Comparison of ENCODE assay signal across 8 cellular contexts in the genomic region with DNA sequence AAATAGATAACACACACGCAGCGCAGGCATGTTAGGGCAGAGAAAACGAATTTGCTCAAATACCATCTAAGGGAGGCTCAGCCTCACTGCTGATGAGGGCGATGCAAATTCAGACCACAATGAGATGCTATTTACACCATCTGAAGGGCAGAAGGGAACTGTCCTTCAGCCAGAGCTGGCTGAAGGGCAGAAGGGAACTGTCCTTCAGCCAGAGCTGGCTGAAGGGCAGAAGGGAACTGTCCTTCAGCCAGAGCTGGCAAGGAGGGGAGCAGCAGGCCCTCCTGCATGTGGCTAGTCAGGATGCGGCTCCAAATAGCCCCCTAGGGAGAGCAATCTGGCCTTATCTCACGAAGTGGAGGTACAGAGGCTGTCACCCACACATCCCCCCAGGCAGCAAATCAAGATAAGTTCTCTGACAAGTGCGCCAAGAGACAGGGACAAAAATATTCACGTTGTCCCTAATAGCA. TPM values are rescaled to one million over a fixed set of nuclear protein-coding genes. Genes with fewer than 3 reads are reported as not detected.
DNase-seq lines count a peak whose midpoint lies in the region; ATAC-seq, FAIRE-seq and TF ChIP-seq lines count a peak whose summit lies in the region.

No MANE protein-coding gene starts in this region.

- H3K9ac ChIP-seq in BLaER1 treated with 17β-estradiol and CSF1 and Interleukin-3, amounts not matched to agents 10 nM and 100 nM: peak overlapping the region; percentile 76 to 100 (median 87); a peak in 21 of 22 replicates
- H3K9ac ChIP-seq in astrocyte (ENCODE audit: low read length): no peak overlapping the region

- H3K79me2 ChIP-seq in astrocyte (ENCODE audit: insufficient read depth, low read length): no peaks in the 10 kb centered on the region

- H3K4me1 Mint-ChIP-seq in astrocyte (ENCODE audit: low read depth, unreplicated experiment) (peaks cover 4% of the 10 kb centered on the region), mesothelial cell of epicardium (peaks cover 15% of the 10 kb centered on the region)

- H3K27me3 ChIP-seq in BLaER1 treated with 17β-estradiol and CSF1 and Interleukin-3, amounts not matched to agents 10 nM and 100 nM: no peaks in the 10 kb centered on the region
- H3K27me3 ChIP-seq in astrocyte (ENCODE audit: insufficient read depth, low read length) (no peaks in the 10 kb centered on the region), SJCRH30 (no peaks in the 10 kb centered on the region)

- DNase-seq in astrocyte (ENCODE audit: low read depth) (no peak), mesothelial cell of epicardium (ENCODE audit: low spot score in 2 of 2, unreplicated experiment in 2 of 2) (no peak), GM03348 (ENCODE audit: low spot score) (no peak), SJCRH30 (no peak), NCI-H510A treated with DMSO at 0.1 percent for 48 hours (lab: John Stamatoyannopoulos, UW) (no peak)

- H3K27ac Mint-ChIP-seq in astrocyte (ENCODE audit: unreplicated experiment) (peak overlapping the region; percentile 84), mesothelial cell of epicardium (peak overlapping the region; percentile 95)

- ATAC-seq in GM19372 (IDR thresholded peaks at IDR 0.05; ENCODE audit: low read depth, unreplicated experiment) (peak; percentile 63), HG03442 (IDR thresholded peaks at IDR 0.05; ENCODE audit: unreplicated experiment) (peak; percentile 71)

- no peak for FAIRE-seq in astrocyte (lab: Jason Lieb, UNC)

- H3K36me3 ChIP-seq in BLaER1 treated with 17β-estradiol and CSF1 and Interleukin-3, amounts not matched to agents 10 nM and 100 nM: no peaks in the 10 kb centered on the region
- H3K36me3 ChIP-seq in astrocyte (ENCODE audit: insufficient read depth, low read length): no peaks in the 10 kb centered on the region
- H3K36me3 ChIP-seq in SJCRH30: no peaks in the 10 kb centered on the region

- peak overlapping the region; percentile 87 to 98 (median 95) for H3K4me2 ChIP-seq in BLaER1 treated with 17β-estradiol and CSF1 and Interleukin-3, amounts not matched to agents 10 nM and 100 nM
- H3K4me2 ChIP-seq in astrocyte (ENCODE audit: low read length): peak overlapping the region; percentile 89

- no peak overlapping the region for H3K4me3 Mint-ChIP-seq in astrocyte (ENCODE audit: unreplicated experiment)
- peak overlapping the region; percentile 60 for H3K4me3 Mint-ChIP-seq in mesothelial cell of epicardium

- TF ChIP-seq CTCF in astrocyte (IDR thresholded peaks at IDR 0.05; ENCODE audit: insufficient read depth, low read depth, low read length): no peak
- TF ChIP-seq CTCF in mesothelial cell of epicardium (IDR thresholded peaks at IDR 0.05; ENCODE audit: unreplicated experiment): no peak

- no peaks in the 10 kb centered on the region for H3K9me3 ChIP-seq in BLaER1 treated with 17β-estradiol and CSF1 and Interleukin-3, amounts not matched to agents 10 nM and 100 nM (replicated peaks in 1 of 11)
- no peaks in the 10 kb centered on the region for H3K9me3 ChIP-seq in astrocyte (ENCODE audit: insufficient read depth, low read depth, low read length)
- no peaks in the 10 kb centered on the region for H3K9me3 ChIP-seq in SJCRH30 (replicated peaks)

- no peaks in the 10 kb centered on the region for H3K9me3 Mint-ChIP-seq in astrocyte (ENCODE audit: unreplicated experiment)
- H3K9me3 Mint-ChIP-seq in mesothelial cell of epicardium: no peaks in the 10 kb centered on the region

- peaks cover 86 to 97% (median 94%) of the 10 kb centered on the region in 10 experiments for H3K4me1 ChIP-seq in BLaER1 treated with 17β-estradiol and CSF1 and Interleukin-3, amounts not matched to agents 10 nM and 100 nM
- H3K4me1 ChIP-seq in astrocyte (ENCODE audit: insufficient read depth, low read length) (no peaks in the 10 kb centered on the region), SJCRH30 (peaks cover 8% of the 10 kb centered on the region; the same call in 1 of the 2 replicates)

- H2AFZ ChIP-seq in astrocyte (ENCODE audit: low read depth, low read length): peak overlapping the region; percentile 3

- H3K36me3 Mint-ChIP-seq in astrocyte (ENCODE audit: low read depth, unreplicated experiment) (no peaks in the 10 kb centered on the region), mesothelial cell of epicardium (no peaks in the 10 kb centered on the region)

- peak overlapping the region; percentile 70 to 100 (median 100) for H3K27ac ChIP-seq in BLaER1 treated with 17β-estradiol and CSF1 and Interleukin-3, amounts not matched to agents 10 nM and 100 nM
- no peak overlapping the region for H3K27ac ChIP-seq in astrocyte (ENCODE audit: low read depth, low read length)
- H3K27ac ChIP-seq in SJCRH30: no peak overlapping the region

- H4K20me1 ChIP-seq in BLaER1 treated with 17β-estradiol and CSF1 and Interleukin-3, amounts not matched to agents 10 nM and 100 nM: no peaks in the 10 kb centered on the region
- H4K20me1 ChIP-seq in astrocyte (ENCODE audit: insufficient read depth, low read length): no peaks in the 10 kb centered on the region

- H3K27me3 Mint-ChIP-seq in astrocyte (ENCODE audit: low read depth, unreplicated experiment): no peaks in the 10 kb centered on the region
- no peaks in the 10 kb centered on the region for H3K27me3 Mint-ChIP-seq in mesothelial cell of epicardium (ENCODE audit: low read depth)

- peak overlapping the region; percentile 10 to 76 (median 46); a peak in 17 of 20 replicates for H3K4me3 ChIP-seq in BLaER1 treated with 17β-estradiol and CSF1 and Interleukin-3, amounts not matched to agents 10 nM and 100 nM
- H3K4me3 ChIP-seq in astrocyte (ENCODE audit: insufficient read depth, low read depth, low read length) (no peak overlapping the region), SJCRH30 (no peak overlapping the region; the same call in 1 of the 2 replicates)

RNA-seq across cellular contexts. Expression of a gene that starts 7.5 kb away (rescaled TPM):
- 76.6 and 92.7 TPM in 2 replicates for total RNA-seq in astrocyte
- 62.6 to 69.8 TPM (median 69.5 TPM) in 3 replicates for total RNA-seq in mesothelial cell of epicardium
- 17.3 and 24.4 TPM in 2 replicates for total RNA-seq in SJCRH30 (2014; rRNA removed; shearing (Covaris generic))

RNA-seq across cellular contexts. Expression of a gene that starts 22.5 kb away (rescaled TPM):
- total RNA-seq in astrocyte (not detected in 2 replicates), mesothelial cell of epicardium (0.36 to 0.51 TPM in 2 of 3 replicates, not detected in the other)
- total RNA-seq in SJCRH30 (2014; rRNA removed; shearing (Covaris generic)): not detected in 2 replicates

RNA-seq across cellular contexts. Expression of a gene that starts 25.4 kb away (rescaled TPM):
- total RNA-seq in astrocyte (124 and 130 TPM in 2 replicates), mesothelial cell of epicardium (88.9 to 97.2 TPM (median 91.7 TPM) in 3 replicates)
- 236 and 258 TPM in 2 replicates for total RNA-seq in SJCRH30 (2014; rRNA removed; shearing (Covaris generic))

RNA-seq across cellular contexts. Expression of a gene that starts 48.1 kb away (rescaled TPM):
- total RNA-seq in astrocyte (0.86 and 0.96 TPM in 2 replicates), mesothelial cell of epicardium (0.27 to 0.31 TPM (median 0.31 TPM) in 3 replicates)
- 91.3 and 93.5 TPM in 2 replicates for total RNA-seq in SJCRH30 (2014; rRNA removed; shearing (Covaris generic))

RNA-seq across cellular contexts. Expression of a gene that starts 48.3 kb away (rescaled TPM):
- total RNA-seq in astrocyte (not detected in 2 replicates), mesothelial cell of epicardium (not detected in 3 replicates)
- not detected in 2 replicates for total RNA-seq in SJCRH30 (2014; rRNA removed; shearing (Covaris generic))

Comparison
In these comparisons a context has a peak if more than half of its experiments do, and no peak if none do; other contexts are left out.
1. H3K27ac ChIP-seq: peak in BLaER1 treated with 17β-estradiol and CSF1 and Interleukin-3, amounts not matched to agents 10 nM and 100 nM (11 of 11); none in astrocyte (single experiment) and SJCRH30 (single experiment).
2. H3K4me3 ChIP-seq: peak in BLaER1 treated with 17β-estradiol and CSF1 and Interleukin-3, amounts not matched to agents 10 nM and 100 nM (10 of 10); none in astrocyte (single experiment) and SJCRH30 (single experiment).